18 cellular contexts compared by ENCODE assay signal in genomic region chr17:69593351-69593715, GRCh38.
"Had no signal": no experiment of that assay in that cellular context is flagged by ENCODE, and none has a peak within 500 bp of the region (broad histone marks: within the 10 kb centered on the region; RNA-seq: fewer than 3 reads in every experiment).

No MANE protein-coding gene starts in this region.

- H3K27ac ChIP-seq: body of pancreas, lower lobe of right lung, neural progenitor cell, SK-N-MC, upper lobe of left lung had no signal

- H3K27me3 Mint-ChIP-seq: progenitor cell of endocrine pancreas had no signal

- H3K36me3 Mint-ChIP-seq: activated naive CD8-positive, alpha-beta T cell treated with anti-CD3 and anti-CD28 coated beads for 36 hours; neural progenitor cell had no signal

- H3K27ac Mint-ChIP-seq: activated CD4-positive, alpha-beta T cell treated with anti-CD3 and anti-CD28 coated beads, Interleukin-2, amount 10 ng/mL, durations not matched to agents 7 days and 5 days; activated CD8-positive, alpha-beta T cell treated with anti-CD3 and anti-CD28 coated beads, Interleukin-2, amount 10 ng/mL, durations not matched to agents 7 days and 5 days; activated naive CD8-positive, alpha-beta T cell treated with anti-CD3 and anti-CD28 coated beads for 36 hours; naive thymus-derived CD8-positive, alpha-beta T cell; neural progenitor cell; progenitor cell of endocrine pancreas had no signal

- H3K27me3 ChIP-seq: body of pancreas, neural progenitor cell, sigmoid colon, upper lobe of left lung had no signal

- H3K4me2 ChIP-seq: neural progenitor cell had no signal

- H3K4me1 Mint-ChIP-seq: activated CD4-positive, alpha-beta T cell treated with anti-CD3 and anti-CD28 coated beads, Interleukin-2, amount 10 ng/mL, durations not matched to agents 7 days and 5 days; activated naive CD8-positive, alpha-beta T cell treated with anti-CD3 and anti-CD28 coated beads for 36 hours; naive thymus-derived CD8-positive, alpha-beta T cell; neural progenitor cell had no signal

- H3K4me3 ChIP-seq: body of pancreas, lower lobe of right lung, neural progenitor cell, sigmoid colon, SK-N-MC, upper lobe of left lung had no signal

- DNase-seq: activated CD4-positive, alpha-beta T cell treated with anti-CD3 and anti-CD28 coated beads, Interleukin-2, amount 10 ng/mL, durations not matched to agents 7 days and 5 days; activated CD8-positive, alpha-beta T cell treated with anti-CD3 and anti-CD28 coated beads, Interleukin-2, amount 10 ng/mL, durations not matched to agents 7 days and 5 days; activated naive CD8-positive, alpha-beta T cell treated with anti-CD3 and anti-CD28 coated beads for 36 hours; body of pancreas; effector CD8-positive, alpha-beta T cell; left colon; lower lobe of right lung; mesendoderm; naive thymus-derived CD8-positive, alpha-beta T cell; retina; sigmoid colon; stimulated activated CD4-positive, alpha-beta T cell treated with anti-CD3 and anti-CD28 coated beads, Interleukin-4, amount 100 ng/mL, for 24 hours; stimulated activated naive CD8-positive, alpha-beta T cell treated with anti-CD3 and anti-CD28 coated beads, Interleukin-15, Interleukin-2, amounts not matched to agents 100 U/mL and 50 U/mL, for 24 hours; upper lobe of left lung had no signal

- H2AFZ ChIP-seq: neural progenitor cell had no signal

- H3K4me3 Mint-ChIP-seq: activated CD4-positive, alpha-beta T cell treated with anti-CD3 and anti-CD28 coated beads, Interleukin-2, amount 10 ng/mL, durations not matched to agents 7 days and 5 days; activated CD8-positive, alpha-beta T cell treated with anti-CD3 and anti-CD28 coated beads, Interleukin-2, amount 10 ng/mL, durations not matched to agents 7 days and 5 days; activated naive CD8-positive, alpha-beta T cell treated with anti-CD3 and anti-CD28 coated beads for 36 hours; naive thymus-derived CD8-positive, alpha-beta T cell; neural progenitor cell had no signal

- H3K9me3 ChIP-seq: body of pancreas, lower lobe of right lung, sigmoid colon, upper lobe of left lung had no signal

- H3K4me1 ChIP-seq: lower lobe of right lung, neural progenitor cell had no signal

- H3K9me3 Mint-ChIP-seq: activated CD4-positive, alpha-beta T cell treated with anti-CD3 and anti-CD28 coated beads, Interleukin-2, amount 10 ng/mL, durations not matched to agents 7 days and 5 days; activated naive CD8-positive, alpha-beta T cell treated with anti-CD3 and anti-CD28 coated beads for 36 hours; naive thymus-derived CD8-positive, alpha-beta T cell; neural progenitor cell had no signal

- ATAC-seq: activated CD4-positive, CD25-positive, alpha-beta regulatory T cell treated with anti-CD3 and anti-CD28 coated beads, Interleukin-2, amount 50 U/mL, for 24 hours; activated CD8-positive, alpha-beta T cell treated with anti-CD3 and anti-CD28 coated beads, Interleukin-2, amount 10 ng/mL, durations not matched to agents 7 days and 5 days; body of pancreas; left colon; lower lobe of right lung; naive thymus-derived CD8-positive, alpha-beta T cell; stimulated activated naive CD8-positive, alpha-beta T cell treated with anti-CD3 and anti-CD28 coated beads, Interleukin-15, Interleukin-2, amounts not matched to agents 100 U/mL and 50 U/mL, for 24 hours had no signal

- H3K9ac ChIP-seq: neural progenitor cell had no signal

- H3K36me3 ChIP-seq: lower lobe of right lung, neural progenitor cell, sigmoid colon, upper lobe of left lung had no signal
